Comparison of ENCODE assay signal across 15 cellular contexts in the genomic region with DNA sequence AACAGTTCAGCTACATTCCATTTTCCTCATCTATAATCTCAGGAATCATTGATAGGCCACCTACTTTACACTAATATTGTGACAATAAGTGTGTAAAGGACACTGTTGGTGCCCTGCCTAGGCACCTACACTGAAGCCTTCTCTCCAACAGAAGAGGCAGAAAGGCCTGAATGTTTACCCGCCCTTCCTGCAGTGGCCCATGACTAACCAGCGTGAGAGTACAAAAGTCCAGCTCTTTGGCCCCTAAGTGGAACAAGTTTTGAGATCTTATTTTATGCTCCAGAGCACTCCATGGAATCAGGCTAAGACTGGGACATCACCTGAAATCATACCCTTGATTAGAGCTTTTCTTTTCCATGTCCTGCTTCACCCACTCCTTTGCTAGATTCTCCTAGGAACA.
"Had no signal": no experiment of that assay in that cellular context is flagged by ENCODE, and none has a peak within 500 bp of the region (broad histone marks: within the 10 kb centered on the region; RNA-seq: fewer than 3 reads in every experiment).

No MANE protein-coding gene starts in this region.

- H3K27me3 ChIP-seq: brain microvascular endothelial cell, left lung had no signal

- H3K4me1 ChIP-seq: left lung, psoas muscle had no signal

- DNase-seq: activated CD4-positive, alpha-beta T cell treated with anti-CD3 and anti-CD28 coated beads for 1 hour; activated CD4-positive, alpha-beta T cell treated with anti-CD3 and anti-CD28 coated beads, Interleukin-2, amount 50 U/mL, for 4 hours; activated naive CD4-positive, alpha-beta T cell treated with Interleukin-2 at 50 U/mL for 16 hours; anterior cingulate cortex; brain microvascular endothelial cell; cerebellar nuclear complex; endodermal cell; left lung; mesenchymal stem cell; psoas muscle; T-helper 1 cell had no signal

- H3K36me3 ChIP-seq: brain microvascular endothelial cell, left lung had no signal

- H3K9me3 ChIP-seq: left lung, psoas muscle had no signal

- H3K4me3 ChIP-seq: left lung, psoas muscle had no signal

- H3K27ac ChIP-seq: brain microvascular endothelial cell, left lung, psoas muscle had no signal

- ATAC-seq: activated T-helper 17 cell treated with anti-CD3 and anti-CD28 coated beads, Interleukin-2, amount 50 U/mL, for 72 hours; esophagus mucosa; left lung; natural killer cell treated with Interleukin-12 subunit alpha and Interleukin-12 subunit beta and Interleukin-15 and Interleukin-18, amount 100 ng/mL, for 72 hours; psoas muscle; stimulated activated effector memory CD8-positive, alpha-beta T cell treated with anti-CD3 and anti-CD28 coated beads, Interleukin-12 subunit alpha, Interleukin-12 subunit beta, amount 100 ng/mL, for 72 hours had no signal
